In the genomic region with DNA sequence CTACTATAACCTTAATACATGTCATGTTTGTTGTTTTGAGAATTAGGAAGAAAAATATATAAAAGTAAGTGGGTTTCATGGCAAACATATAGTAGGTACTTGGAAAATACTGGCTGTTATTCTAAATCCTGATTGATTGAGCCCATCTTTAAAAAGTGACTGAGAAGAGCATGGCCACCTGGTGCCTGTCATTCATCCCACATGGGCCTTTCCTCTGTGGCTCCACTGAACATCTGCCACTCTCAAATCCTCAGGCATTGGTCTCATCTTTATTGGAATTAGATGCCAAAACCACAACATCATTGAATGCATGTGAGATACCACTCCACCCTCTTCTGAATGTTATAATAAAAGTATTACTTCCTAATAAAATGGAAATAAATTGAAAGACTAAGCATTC, we compare ENCODE assay signal across 19 cellular contexts.
"Had no signal": no experiment of that assay in that cellular context is flagged by ENCODE, and none has a peak within 500 bp of the region (broad histone marks: within the 10 kb centered on the region; RNA-seq: fewer than 3 reads in every experiment).

No MANE protein-coding gene starts in this region.

- H3K4me3 ChIP-seq: coronary artery, esophagus muscularis mucosa, upper lobe of left lung had no signal

- H3K36me3 ChIP-seq: upper lobe of left lung had no signal

- H3K27me3 ChIP-seq: esophagus muscularis mucosa, upper lobe of left lung had no signal

- H3K27ac Mint-ChIP-seq: activated CD8-positive, alpha-beta T cell treated with anti-CD3 and anti-CD28 coated beads for 36 hours; activated naive CD4-positive, alpha-beta T cell treated with anti-CD3 and anti-CD28 coated beads, Interleukin-2, amount 50 U/mL, for 72 hours; stimulated activated naive CD8-positive, alpha-beta T cell treated with anti-CD3 and anti-CD28 coated beads, Interleukin-15, amount 100 ng/mL, for 72 hours; T-helper 17 cell; WTC11 had no signal

- H3K4me3 Mint-ChIP-seq: activated CD8-positive, alpha-beta T cell treated with anti-CD3 and anti-CD28 coated beads for 36 hours; nephron; stimulated activated naive CD8-positive, alpha-beta T cell treated with anti-CD3 and anti-CD28 coated beads, Interleukin-15, amount 100 ng/mL, for 72 hours; T-helper 17 cell; WTC11 had no signal

- H3K4me1 Mint-ChIP-seq: WTC11 had no signal

- DNase-seq: activated CD4-positive, alpha-beta T cell treated with anti-CD3 and anti-CD28 coated beads for 4 hours; activated CD8-positive, alpha-beta T cell treated with anti-CD3 and anti-CD28 coated beads for 36 hours; activated gamma-delta T cell; activated T-cell treated with anti-CD3 and anti-CD28 coated beads, Interleukin-2, amount 50 U/mL, for 48 hours; central memory CD4-positive, alpha-beta T cell; kidney glomerular epithelial cell; mesenchymal stem cell; nucleus accumbens; posterior cingulate gyrus; right cardiac atrium; stimulated activated CD4-positive, alpha-beta T cell treated with anti-CD3 and anti-CD28 coated beads, Interleukin-1b, Interleukin-23, amount 100 ng/mL, for 48 hours; stimulated activated naive CD8-positive, alpha-beta T cell treated with anti-CD3 and anti-CD28 coated beads, Interleukin-15, amount 100 ng/mL, for 72 hours; T-helper 17 cell had no signal

- H3K9me3 ChIP-seq: esophagus muscularis mucosa, upper lobe of left lung had no signal

- ATAC-seq: activated CD8-positive, alpha-beta T cell treated with anti-CD3 and anti-CD28 coated beads for 36 hours; activated naive CD4-positive, alpha-beta T cell treated with anti-CD3 and anti-CD28 coated beads, Interleukin-2, amount 50 U/mL, for 72 hours; right cardiac atrium; stimulated activated naive CD8-positive, alpha-beta T cell treated with anti-CD3 and anti-CD28 coated beads, Interleukin-15, amount 100 ng/mL, for 72 hours; T-helper 17 cell; WTC11 had no signal

- H3K27ac ChIP-seq: coronary artery, esophagus muscularis mucosa, upper lobe of left lung had no signal

- H3K9me3 Mint-ChIP-seq: activated CD8-positive, alpha-beta T cell treated with anti-CD3 and anti-CD28 coated beads for 36 hours; activated naive CD4-positive, alpha-beta T cell treated with anti-CD3 and anti-CD28 coated beads, Interleukin-2, amount 50 U/mL, for 72 hours; stimulated activated naive CD8-positive, alpha-beta T cell treated with anti-CD3 and anti-CD28 coated beads, Interleukin-15, amount 100 ng/mL, for 72 hours; WTC11 had no signal

- H3K27me3 Mint-ChIP-seq: activated CD8-positive, alpha-beta T cell treated with anti-CD3 and anti-CD28 coated beads for 36 hours; stimulated activated naive CD8-positive, alpha-beta T cell treated with anti-CD3 and anti-CD28 coated beads, Interleukin-15, amount 100 ng/mL, for 72 hours had no signal
